In the genomic region with DNA sequence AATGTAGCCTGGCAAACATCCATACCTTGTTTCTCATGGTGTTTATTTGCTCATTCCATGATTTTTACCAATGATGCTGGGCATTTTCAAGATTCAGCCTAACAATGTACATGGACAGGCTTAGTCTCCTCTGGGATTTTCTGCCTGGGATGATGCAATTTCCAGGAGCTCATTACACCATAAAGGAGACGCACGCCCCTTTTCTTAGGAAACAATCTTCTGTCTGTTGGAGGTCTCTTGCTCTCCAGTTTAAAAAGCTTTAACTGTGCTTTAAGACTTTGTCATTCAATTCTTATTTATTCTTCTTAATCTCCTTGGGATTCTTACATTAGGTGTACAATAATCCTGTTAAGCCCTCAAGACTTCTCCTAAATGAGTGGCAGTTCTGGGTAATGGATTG, we compare ENCODE assay signal across 1 cellular context.
TF ChIP-seq lines count a peak whose summit lies in the region.

No MANE protein-coding gene starts in this region.

TF ChIP-seq in H1, 55 proteins besides CTCF, POLR2A, EP300 and RAD21 (continued from another document):
- TF ChIP-seq HDAC2 (IDR thresholded peaks at IDR 0.05; ENCODE audit: borderline replicate concordance in 1 of 2, low read depth in 2 of 2, low read length in 2 of 2) (no peak), SIRT6 (IDR thresholded peaks at IDR 0.05; ENCODE audit: low read length) (no peak), SUZ12 (IDR thresholded peaks at IDR 0.05; ENCODE audit: low read length) (no peak), RBBP5 (IDR thresholded peaks at IDR 0.05; ENCODE audit: borderline replicate concordance, low read depth, low read length) (no peak), EGR1 (IDR thresholded peaks at IDR 0.05; ENCODE audit: borderline replicate concordance, low read depth, low read length) (no peak), NRF1 (IDR thresholded peaks at IDR 0.05; ENCODE audit: low read depth, low read length) (no peak), CHD1 (IDR thresholded peaks at IDR 0.05; ENCODE audit: low read depth, low read length) (no peak), RFX5 (IDR thresholded peaks at IDR 0.05; ENCODE audit: borderline replicate concordance, low read depth, low read length) (no peak), SAP30 (IDR thresholded peaks at IDR 0.05; ENCODE audit: insufficient read depth, insufficient replicate concordance, low read length) (no peak), JUND (IDR thresholded peaks at IDR 0.05; ENCODE audit: low read length) (peak; percentile 69; the same call in 1 of the 2 replicates), KDM5A (IDR thresholded peaks at IDR 0.05; ENCODE audit: low read length) (no peak), CEBPB (IDR thresholded peaks at IDR 0.05; ENCODE audit: low read depth, low read length) (peak; percentile 95)
- TF ChIP-seq, protein P1, sequence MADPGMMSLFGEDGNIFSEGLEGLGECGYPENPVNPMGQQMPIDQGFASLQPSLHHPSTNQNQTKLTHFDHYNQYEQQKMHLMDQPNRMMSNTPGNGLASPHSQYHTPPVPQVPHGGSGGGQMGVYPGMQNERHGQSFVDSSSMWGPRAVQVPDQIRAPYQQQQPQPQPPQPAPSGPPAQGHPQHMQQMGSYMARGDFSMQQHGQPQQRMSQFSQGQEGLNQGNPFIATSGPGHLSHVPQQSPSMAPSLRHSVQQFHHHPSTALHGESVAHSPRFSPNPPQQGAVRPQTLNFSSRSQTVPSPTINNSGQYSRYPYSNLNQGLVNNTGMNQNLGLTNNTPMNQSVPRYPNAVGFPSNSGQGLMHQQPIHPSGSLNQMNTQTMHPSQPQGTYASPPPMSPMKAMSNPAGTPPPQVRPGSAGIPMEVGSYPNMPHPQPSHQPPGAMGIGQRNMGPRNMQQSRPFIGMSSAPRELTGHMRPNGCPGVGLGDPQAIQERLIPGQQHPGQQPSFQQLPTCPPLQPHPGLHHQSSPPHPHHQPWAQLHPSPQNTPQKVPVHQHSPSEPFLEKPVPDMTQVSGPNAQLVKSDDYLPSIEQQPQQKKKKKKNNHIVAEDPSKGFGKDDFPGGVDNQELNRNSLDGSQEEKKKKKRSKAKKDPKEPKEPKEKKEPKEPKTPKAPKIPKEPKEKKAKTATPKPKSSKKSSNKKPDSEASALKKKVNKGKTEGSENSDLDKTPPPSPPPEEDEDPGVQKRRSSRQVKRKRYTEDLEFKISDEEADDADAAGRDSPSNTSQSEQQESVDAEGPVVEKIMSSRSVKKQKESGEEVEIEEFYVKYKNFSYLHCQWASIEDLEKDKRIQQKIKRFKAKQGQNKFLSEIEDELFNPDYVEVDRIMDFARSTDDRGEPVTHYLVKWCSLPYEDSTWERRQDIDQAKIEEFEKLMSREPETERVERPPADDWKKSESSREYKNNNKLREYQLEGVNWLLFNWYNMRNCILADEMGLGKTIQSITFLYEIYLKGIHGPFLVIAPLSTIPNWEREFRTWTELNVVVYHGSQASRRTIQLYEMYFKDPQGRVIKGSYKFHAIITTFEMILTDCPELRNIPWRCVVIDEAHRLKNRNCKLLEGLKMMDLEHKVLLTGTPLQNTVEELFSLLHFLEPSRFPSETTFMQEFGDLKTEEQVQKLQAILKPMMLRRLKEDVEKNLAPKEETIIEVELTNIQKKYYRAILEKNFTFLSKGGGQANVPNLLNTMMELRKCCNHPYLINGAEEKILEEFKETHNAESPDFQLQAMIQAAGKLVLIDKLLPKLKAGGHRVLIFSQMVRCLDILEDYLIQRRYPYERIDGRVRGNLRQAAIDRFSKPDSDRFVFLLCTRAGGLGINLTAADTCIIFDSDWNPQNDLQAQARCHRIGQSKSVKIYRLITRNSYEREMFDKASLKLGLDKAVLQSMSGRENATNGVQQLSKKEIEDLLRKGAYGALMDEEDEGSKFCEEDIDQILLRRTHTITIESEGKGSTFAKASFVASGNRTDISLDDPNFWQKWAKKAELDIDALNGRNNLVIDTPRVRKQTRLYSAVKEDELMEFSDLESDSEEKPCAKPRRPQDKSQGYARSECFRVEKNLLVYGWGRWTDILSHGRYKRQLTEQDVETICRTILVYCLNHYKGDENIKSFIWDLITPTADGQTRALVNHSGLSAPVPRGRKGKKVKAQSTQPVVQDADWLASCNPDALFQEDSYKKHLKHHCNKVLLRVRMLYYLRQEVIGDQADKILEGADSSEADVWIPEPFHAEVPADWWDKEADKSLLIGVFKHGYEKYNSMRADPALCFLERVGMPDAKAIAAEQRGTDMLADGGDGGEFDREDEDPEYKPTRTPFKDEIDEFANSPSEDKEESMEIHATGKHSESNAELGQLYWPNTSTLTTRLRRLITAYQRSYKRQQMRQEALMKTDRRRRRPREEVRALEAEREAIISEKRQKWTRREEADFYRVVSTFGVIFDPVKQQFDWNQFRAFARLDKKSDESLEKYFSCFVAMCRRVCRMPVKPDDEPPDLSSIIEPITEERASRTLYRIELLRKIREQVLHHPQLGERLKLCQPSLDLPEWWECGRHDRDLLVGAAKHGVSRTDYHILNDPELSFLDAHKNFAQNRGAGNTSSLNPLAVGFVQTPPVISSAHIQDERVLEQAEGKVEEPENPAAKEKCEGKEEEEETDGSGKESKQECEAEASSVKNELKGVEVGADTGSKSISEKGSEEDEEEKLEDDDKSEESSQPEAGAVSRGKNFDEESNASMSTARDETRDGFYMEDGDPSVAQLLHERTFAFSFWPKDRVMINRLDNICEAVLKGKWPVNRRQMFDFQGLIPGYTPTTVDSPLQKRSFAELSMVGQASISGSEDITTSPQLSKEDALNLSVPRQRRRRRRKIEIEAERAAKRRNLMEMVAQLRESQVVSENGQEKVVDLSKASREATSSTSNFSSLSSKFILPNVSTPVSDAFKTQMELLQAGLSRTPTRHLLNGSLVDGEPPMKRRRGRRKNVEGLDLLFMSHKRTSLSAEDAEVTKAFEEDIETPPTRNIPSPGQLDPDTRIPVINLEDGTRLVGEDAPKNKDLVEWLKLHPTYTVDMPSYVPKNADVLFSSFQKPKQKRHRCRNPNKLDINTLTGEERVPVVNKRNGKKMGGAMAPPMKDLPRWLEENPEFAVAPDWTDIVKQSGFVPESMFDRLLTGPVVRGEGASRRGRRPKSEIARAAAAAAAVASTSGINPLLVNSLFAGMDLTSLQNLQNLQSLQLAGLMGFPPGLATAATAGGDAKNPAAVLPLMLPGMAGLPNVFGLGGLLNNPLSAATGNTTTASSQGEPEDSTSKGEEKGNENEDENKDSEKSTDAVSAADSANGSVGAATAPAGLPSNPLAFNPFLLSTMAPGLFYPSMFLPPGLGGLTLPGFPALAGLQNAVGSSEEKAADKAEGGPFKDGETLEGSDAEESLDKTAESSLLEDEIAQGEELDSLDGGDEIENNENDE (IDR thresholded peaks at IDR 0.05; ENCODE audit: insufficient replicate concordance, low read length): no peak
- TF ChIP-seq, protein P2, sequence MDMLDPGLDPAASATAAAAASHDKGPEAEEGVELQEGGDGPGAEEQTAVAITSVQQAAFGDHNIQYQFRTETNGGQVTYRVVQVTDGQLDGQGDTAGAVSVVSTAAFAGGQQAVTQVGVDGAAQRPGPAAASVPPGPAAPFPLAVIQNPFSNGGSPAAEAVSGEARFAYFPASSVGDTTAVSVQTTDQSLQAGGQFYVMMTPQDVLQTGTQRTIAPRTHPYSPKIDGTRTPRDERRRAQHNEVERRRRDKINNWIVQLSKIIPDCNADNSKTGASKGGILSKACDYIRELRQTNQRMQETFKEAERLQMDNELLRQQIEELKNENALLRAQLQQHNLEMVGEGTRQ (IDR thresholded peaks at IDR 0.05; ENCODE audit: low read length): no peak
- TF ChIP-seq, protein P3, sequence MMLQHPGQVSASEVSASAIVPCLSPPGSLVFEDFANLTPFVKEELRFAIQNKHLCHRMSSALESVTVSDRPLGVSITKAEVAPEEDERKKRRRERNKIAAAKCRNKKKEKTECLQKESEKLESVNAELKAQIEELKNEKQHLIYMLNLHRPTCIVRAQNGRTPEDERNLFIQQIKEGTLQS (IDR thresholded peaks at IDR 0.05; ENCODE audit: insufficient read depth, low read depth, low read length): 0 out of 2 replicates have a peak, but pooled peaks have one; percentile 65
